ENCODE assay signal across 1 cellular context in the genomic region with DNA sequence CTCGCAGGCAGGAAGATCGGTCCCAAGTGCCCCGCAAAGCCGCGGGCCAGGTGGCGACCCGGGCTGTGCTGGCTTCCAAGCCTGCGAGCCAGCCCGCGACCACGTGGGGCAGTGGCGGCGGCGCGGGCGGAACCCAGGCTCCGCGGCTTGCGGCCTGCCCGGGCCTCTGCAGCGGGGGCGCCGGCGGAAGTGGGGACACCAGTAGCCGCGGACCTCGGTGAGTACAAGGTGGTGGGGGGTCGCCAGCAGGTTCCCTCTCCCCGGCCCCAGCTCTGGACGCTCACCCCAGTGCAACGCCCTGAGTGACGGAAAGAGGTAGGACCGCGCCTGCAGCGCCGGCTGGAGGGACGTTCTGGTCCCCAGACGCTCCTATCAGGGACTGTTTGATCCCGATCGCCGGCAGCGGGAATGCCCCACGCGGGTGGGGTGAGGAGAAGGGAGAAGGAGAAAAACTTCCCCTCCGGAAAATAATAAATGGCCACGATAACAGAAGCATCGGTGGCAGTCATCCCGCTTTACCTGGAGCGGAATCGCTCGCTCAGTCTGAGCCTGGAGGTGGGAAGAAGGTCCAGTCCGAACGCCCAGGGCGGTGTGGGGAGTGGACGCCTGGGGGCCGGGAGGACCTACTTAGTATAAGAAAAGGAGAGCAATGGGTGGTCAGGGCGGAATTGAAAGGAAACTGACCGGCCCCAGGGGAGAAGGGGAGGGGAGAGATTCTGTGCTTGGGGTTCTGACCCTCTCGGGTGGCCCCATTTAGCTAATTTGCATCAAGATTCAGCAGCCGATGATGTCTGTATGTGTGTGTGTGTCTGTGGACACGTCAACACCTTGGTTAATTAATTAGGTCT.
TF ChIP-seq lines count a peak whose summit lies in the region.

A gene with protein sequence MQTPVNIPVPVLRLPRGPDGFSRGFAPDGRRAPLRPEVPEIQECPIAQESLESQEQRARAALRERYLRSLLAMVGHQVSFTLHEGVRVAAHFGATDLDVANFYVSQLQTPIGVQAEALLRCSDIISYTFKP (plus strand): TSS at position 198 of the 848 bp plus-strand sequence. CDS start 10,855 bp downstream, outside the sequence.

TF ChIP-seq in HepG2, 621 proteins besides CTCF, POLR2A, EP300 and RAD21 (continued from another document and continues in another):
- TF ChIP-seq MEIS1 (CRISPR knock-in tag; IDR thresholded peaks at IDR 0.05; ENCODE audit: borderline replicate concordance) (no peak; the same call in 1 of the 2 replicates), ZNF674 (CRISPR knock-in tag; IDR thresholded peaks at IDR 0.05; ENCODE audit: low read depth) (no peak), RNF2 (conservative IDR thresholded peaks at IDR 0.05; ENCODE audit: low read depth) (peak; percentile 77), SCMH1 (CRISPR knock-in tag; IDR thresholded peaks at IDR 0.05; ENCODE audit: borderline replicate concordance) (no peak), ZNF776 (CRISPR knock-in tag; IDR thresholded peaks at IDR 0.05) (peak; percentile 82; the same call in 1 of the 2 replicates), SAP130 (CRISPR knock-in tag; IDR thresholded peaks at IDR 0.05; ENCODE audit: low read depth) (peak; percentile 98), HMGA1 (CRISPR knock-in tag; conservative IDR thresholded peaks at IDR 0.05) (no peak), ZFX (CRISPR knock-in tag; IDR thresholded peaks at IDR 0.05; ENCODE audit: low read depth) (peak; percentile 91), ZNF550 (CRISPR knock-in tag; IDR thresholded peaks at IDR 0.05; ENCODE audit: borderline replicate concordance) (no peak), NCOR1 (IDR thresholded peaks at IDR 0.05; ENCODE audit: borderline replicate concordance, low read length) (no peak), ZNF619 (CRISPR knock-in tag; IDR thresholded peaks at IDR 0.05) (0 out of 2 replicates have a peak, but pooled peaks have one; percentile 27), ZNF260 (CRISPR knock-in tag; IDR thresholded peaks at IDR 0.05; ENCODE audit: borderline replicate concordance, low read depth) (no peak), AKAP8 (CRISPR knock-in tag; IDR thresholded peaks at IDR 0.05) (peak; percentile 95), CENPT (CRISPR knock-in tag; IDR thresholded peaks at IDR 0.05; ENCODE audit: low read depth) (peak; percentile 92), ZNF234 (CRISPR knock-in tag; conservative IDR thresholded peaks at IDR 0.05) (0 out of 2 replicates have a peak, but pooled peaks have one; percentile 59), MEF2D (CRISPR knock-in tag; IDR thresholded peaks at IDR 0.05) (no peak), ZNF569 (CRISPR knock-in tag; IDR thresholded peaks at IDR 0.05; ENCODE audit: borderline replicate concordance) (no peak), RORA (CRISPR knock-in tag; IDR thresholded peaks at IDR 0.05) (no peak), SRSF4 (IDR thresholded peaks at IDR 0.05; ENCODE audit: low read depth, low read length, poor library complexity, severe bottlenecking) (no peak), CBFB (CRISPR knock-in tag; IDR thresholded peaks at IDR 0.05) (peak; percentile 79; the same call in 1 of the 2 replicates), SAFB2 (CRISPR knock-in tag; IDR thresholded peaks at IDR 0.05; ENCODE audit: borderline replicate concordance, low read depth) (peak; percentile 90), NR2C2 (CRISPR knock-in tag; IDR thresholded peaks at IDR 0.05; ENCODE audit: borderline replicate concordance) (peak; percentile 84), ZNF766 (CRISPR knock-in tag; IDR thresholded peaks at IDR 0.05; ENCODE audit: borderline replicate concordance) (peak; percentile 68; the same call in 1 of the 2 replicates), FOXA1 (IDR thresholded peaks at IDR 0.05) (no peak), FOXA1 (CRISPR knock-in tag; IDR thresholded peaks at IDR 0.05) (no peak; the same call in 1 of the 2 replicates), ELF3 (CRISPR knock-in tag; IDR thresholded peaks at IDR 0.05) (peak; percentile 80), TAF15 (IDR thresholded peaks at IDR 0.05; ENCODE audit: low read depth, low read length, poor library complexity, severe bottlenecking) (peak; percentile 98), ZNF460 (CRISPR knock-in tag; IDR thresholded peaks at IDR 0.05; ENCODE audit: borderline replicate concordance) (peak; percentile 14; the same call in 1 of the 2 replicates), GZF1 (CRISPR knock-in tag; IDR thresholded peaks at IDR 0.05) (no peak)
- TF ChIP-seq, protein P1, sequence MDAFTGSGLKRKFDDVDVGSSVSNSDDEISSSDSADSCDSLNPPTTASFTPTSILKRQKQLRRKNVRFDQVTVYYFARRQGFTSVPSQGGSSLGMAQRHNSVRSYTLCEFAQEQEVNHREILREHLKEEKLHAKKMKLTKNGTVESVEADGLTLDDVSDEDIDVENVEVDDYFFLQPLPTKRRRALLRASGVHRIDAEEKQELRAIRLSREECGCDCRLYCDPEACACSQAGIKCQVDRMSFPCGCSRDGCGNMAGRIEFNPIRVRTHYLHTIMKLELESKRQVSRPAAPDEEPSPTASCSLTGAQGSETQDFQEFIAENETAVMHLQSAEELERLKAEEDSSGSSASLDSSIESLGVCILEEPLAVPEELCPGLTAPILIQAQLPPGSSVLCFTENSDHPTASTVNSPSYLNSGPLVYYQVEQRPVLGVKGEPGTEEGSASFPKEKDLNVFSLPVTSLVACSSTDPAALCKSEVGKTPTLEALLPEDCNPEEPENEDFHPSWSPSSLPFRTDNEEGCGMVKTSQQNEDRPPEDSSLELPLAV (CRISPR knock-in tag; conservative IDR thresholded peaks at IDR 0.05; ENCODE audit: low read depth), result no peak
- TF ChIP-seq, protein P2, sequence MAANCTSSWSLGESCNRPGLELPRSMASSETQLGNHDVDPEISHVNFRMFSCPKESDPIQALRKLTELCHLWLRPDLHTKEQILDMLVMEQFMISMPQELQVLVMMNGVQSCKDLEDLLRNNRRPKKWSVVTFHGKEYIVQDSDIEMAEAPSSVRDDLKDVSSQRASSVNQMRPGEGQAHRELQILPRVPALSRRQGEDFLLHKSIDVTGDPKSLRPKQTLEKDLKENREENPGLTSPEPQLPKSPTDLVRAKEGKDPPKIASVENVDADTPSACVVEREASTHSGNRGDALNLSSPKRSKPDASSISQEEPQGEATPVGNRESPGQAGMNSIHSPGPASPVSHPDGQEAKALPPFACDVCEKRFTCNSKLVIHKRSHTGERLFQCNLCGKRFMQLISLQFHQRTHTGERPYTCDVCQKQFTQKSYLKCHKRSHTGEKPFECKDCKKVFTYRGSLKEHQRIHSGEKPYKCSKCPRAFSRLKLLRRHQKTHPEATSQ (CRISPR knock-in tag; IDR thresholded peaks at IDR 0.05; ENCODE audit: borderline replicate concordance), result peak; percentile 71; the same call in 1 of the 2 replicates
- TF ChIP-seq, protein P3, sequence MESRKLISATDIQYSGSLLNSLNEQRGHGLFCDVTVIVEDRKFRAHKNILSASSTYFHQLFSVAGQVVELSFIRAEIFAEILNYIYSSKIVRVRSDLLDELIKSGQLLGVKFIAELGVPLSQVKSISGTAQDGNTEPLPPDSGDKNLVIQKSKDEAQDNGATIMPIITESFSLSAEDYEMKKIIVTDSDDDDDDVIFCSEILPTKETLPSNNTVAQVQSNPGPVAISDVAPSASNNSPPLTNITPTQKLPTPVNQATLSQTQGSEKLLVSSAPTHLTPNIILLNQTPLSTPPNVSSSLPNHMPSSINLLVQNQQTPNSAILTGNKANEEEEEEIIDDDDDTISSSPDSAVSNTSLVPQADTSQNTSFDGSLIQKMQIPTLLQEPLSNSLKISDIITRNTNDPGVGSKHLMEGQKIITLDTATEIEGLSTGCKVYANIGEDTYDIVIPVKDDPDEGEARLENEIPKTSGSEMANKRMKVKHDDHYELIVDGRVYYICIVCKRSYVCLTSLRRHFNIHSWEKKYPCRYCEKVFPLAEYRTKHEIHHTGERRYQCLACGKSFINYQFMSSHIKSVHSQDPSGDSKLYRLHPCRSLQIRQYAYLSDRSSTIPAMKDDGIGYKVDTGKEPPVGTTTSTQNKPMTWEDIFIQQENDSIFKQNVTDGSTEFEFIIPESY (CRISPR knock-in tag; IDR thresholded peaks at IDR 0.05), result peak; percentile 50; the same call in 1 of the 2 replicates
- TF ChIP-seq, protein P4, sequence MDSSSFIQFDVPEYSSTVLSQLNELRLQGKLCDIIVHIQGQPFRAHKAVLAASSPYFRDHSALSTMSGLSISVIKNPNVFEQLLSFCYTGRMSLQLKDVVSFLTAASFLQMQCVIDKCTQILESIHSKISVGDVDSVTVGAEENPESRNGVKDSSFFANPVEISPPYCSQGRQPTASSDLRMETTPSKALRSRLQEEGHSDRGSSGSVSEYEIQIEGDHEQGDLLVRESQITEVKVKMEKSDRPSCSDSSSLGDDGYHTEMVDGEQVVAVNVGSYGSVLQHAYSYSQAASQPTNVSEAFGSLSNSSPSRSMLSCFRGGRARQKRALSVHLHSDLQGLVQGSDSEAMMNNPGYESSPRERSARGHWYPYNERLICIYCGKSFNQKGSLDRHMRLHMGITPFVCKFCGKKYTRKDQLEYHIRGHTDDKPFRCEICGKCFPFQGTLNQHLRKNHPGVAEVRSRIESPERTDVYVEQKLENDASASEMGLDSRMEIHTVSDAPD (CRISPR knock-in tag; IDR thresholded peaks at IDR 0.05), result peak; percentile 56; the same call in 1 of the 2 replicates
- TF ChIP-seq, protein P5, sequence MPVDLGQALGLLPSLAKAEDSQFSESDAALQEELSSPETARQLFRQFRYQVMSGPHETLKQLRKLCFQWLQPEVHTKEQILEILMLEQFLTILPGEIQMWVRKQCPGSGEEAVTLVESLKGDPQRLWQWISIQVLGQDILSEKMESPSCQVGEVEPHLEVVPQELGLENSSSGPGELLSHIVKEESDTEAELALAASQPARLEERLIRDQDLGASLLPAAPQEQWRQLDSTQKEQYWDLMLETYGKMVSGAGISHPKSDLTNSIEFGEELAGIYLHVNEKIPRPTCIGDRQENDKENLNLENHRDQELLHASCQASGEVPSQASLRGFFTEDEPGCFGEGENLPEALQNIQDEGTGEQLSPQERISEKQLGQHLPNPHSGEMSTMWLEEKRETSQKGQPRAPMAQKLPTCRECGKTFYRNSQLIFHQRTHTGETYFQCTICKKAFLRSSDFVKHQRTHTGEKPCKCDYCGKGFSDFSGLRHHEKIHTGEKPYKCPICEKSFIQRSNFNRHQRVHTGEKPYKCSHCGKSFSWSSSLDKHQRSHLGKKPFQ (CRISPR knock-in tag; IDR thresholded peaks at IDR 0.05; ENCODE audit: insufficient replicate concordance), result peak; percentile 74
- TF ChIP-seq, protein P6, sequence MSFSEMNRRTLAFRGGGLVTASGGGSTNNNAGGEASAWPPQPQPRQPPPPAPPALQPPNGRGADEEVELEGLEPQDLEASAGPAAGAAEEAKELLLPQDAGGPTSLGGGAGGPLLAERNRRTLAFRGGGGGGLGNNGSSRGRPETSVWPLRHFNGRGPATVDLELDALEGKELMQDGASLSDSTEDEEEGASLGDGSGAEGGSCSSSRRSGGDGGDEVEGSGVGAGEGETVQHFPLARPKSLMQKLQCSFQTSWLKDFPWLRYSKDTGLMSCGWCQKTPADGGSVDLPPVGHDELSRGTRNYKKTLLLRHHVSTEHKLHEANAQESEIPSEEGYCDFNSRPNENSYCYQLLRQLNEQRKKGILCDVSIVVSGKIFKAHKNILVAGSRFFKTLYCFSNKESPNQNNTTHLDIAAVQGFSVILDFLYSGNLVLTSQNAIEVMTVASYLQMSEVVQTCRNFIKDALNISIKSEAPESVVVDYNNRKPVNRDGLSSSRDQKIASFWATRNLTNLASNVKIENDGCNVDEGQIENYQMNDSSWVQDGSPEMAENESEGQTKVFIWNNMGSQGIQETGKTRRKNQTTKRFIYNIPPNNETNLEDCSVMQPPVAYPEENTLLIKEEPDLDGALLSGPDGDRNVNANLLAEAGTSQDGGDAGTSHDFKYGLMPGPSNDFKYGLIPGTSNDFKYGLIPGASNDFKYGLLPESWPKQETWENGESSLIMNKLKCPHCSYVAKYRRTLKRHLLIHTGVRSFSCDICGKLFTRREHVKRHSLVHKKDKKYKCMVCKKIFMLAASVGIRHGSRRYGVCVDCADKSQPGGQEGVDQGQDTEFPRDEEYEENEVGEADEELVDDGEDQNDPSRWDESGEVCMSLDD (CRISPR knock-in tag; IDR thresholded peaks at IDR 0.05; ENCODE audit: borderline replicate concordance), result peak; percentile 83
- TF ChIP-seq, protein P7, sequence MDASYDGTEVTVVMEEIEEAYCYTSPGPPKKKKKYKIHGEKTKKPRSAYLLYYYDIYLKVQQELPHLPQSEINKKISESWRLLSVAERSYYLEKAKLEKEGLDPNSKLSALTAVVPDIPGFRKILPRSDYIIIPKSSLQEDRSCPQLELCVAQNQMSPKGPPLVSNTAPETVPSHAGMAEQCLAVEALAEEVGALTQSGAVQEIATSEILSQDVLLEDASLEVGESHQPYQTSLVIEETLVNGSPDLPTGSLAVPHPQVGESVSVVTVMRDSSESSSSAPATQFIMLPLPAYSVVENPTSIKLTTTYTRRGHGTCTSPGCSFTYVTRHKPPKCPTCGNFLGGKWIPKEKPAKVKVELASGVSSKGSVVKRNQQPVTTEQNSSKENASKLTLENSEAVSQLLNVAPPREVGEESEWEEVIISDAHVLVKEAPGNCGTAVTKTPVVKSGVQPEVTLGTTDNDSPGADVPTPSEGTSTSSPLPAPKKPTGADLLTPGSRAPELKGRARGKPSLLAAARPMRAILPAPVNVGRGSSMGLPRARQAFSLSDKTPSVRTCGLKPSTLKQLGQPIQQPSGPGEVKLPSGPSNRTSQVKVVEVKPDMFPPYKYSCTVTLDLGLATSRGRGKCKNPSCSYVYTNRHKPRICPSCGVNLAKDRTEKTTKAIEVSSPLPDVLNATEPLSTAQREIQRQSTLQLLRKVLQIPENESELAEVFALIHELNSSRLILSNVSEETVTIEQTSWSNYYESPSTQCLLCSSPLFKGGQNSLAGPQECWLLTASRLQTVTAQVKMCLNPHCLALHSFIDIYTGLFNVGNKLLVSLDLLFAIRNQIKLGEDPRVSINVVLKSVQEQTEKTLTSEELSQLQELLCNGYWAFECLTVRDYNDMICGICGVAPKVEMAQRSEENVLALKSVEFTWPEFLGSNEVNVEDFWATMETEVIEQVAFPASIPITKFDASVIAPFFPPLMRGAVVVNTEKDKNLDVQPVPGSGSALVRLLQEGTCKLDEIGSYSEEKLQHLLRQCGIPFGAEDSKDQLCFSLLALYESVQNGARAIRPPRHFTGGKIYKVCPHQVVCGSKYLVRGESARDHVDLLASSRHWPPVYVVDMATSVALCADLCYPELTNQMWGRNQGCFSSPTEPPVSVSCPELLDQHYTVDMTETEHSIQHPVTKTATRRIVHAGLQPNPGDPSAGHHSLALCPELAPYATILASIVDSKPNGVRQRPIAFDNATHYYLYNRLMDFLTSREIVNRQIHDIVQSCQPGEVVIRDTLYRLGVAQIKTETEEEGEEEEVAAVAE (CRISPR knock-in tag; IDR thresholded peaks at IDR 0.05; ENCODE audit: borderline replicate concordance), result no peak
